ENCODE assay signal across 8 cellular contexts in the genomic region with DNA sequence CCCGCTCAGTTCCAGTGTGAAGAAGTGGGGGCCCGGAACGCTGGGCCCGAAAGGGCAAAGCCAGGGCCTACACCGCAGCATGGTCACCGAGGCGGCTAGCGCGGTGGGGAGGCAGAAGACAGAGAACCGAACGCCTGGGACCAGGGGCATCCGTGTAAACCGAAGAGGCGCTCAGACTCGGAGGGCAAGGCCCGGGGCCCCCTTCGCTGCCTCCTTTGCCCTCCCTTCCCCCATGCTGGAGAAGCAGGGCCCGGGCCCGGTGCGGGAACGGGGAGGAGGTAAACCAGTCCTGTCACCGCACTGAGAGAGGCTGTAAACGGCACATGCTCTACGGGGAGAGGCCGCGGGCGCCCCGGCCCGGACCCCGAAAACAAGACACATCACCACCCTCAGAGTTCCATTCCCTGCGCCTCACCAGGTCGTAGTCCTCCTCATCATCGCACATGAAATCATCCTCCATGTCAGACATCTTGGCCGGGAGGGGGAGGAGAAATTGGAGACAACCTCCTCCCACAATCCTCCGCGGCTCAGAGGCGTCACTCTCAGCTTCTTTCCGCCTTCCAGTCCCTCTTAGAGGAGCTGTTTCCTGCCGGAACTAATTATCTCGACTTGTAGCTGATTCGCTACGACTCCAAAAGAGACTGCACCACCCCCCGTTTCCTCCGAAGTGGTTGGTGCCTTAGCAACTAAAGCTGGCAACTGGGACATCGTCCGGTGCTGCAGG. TPM values are rescaled to one million over a fixed set of nuclear protein-coding genes. Genes with fewer than 3 reads are reported as not detected.
DNase-seq lines count a peak whose midpoint lies in the region; ATAC-seq and TF ChIP-seq lines count a peak whose summit lies in the region.

A gene (minus strand): TSS at position 490 of the 724 bp plus-strand sequence. CDS start 21 bp downstream, at position 469.

- peaks cover 6% of the 10 kb centered on the region for H3K79me2 ChIP-seq in trophoblast cell (ENCODE audit: control insufficient read depth, insufficient read depth, low read length, poor library complexity)

- peaks cover 5% of the 10 kb centered on the region for H3K79me1 ChIP-seq in trophoblast cell (ENCODE audit: low read length)

- peak within 1 kb of the TSS; percentile 95 for H3K9ac ChIP-seq in trophoblast cell (ENCODE audit: low read length)

- ATAC-seq in HG02798 (IDR thresholded peaks at IDR 0.05; ENCODE audit: poor library complexity, unreplicated experiment) (peak; percentile 95), T-cell (replicated peaks in 1 of 4) (peak; percentile 93 to 97 (median 95))

- H3K27me3 Mint-ChIP-seq in T-cell = no peaks in the 10 kb centered on the region

- intact Hi-C loops in cardiac septum (cut with DNase I) (loop anchor here (1.0 to 2.0 kb wide), 3 partner anchors 108 to 466 kb away; a partner anchor contains a TSS), transverse colon (cut with DNase I; ENCODE audit: low total_unique reads) (no loop called here)

- peak within 1 kb of the TSS; percentile 97 to 98 for H3K27ac Mint-ChIP-seq in T-cell

- H4K8ac ChIP-seq in trophoblast cell (ENCODE audit: low read depth, low read length) = peak within 1 kb of the TSS; percentile 74

- peak within 1 kb of the TSS; percentile 8 for H3K27ac ChIP-seq in adipose tissue (ENCODE audit: low read depth, low read length)
- H3K27ac ChIP-seq in trophoblast cell (ENCODE audit: low read depth, low read length) = peak within 1 kb of the TSS; percentile 50
- peak within 1 kb of the TSS; percentile 88 to 94 (median 92) for H3K27ac ChIP-seq in transverse colon

- H3K4me2 ChIP-seq in trophoblast cell (ENCODE audit: low read length) = peak within 1 kb of the TSS; percentile 70

- H3K36me3 ChIP-seq in trophoblast cell (ENCODE audit: control insufficient read depth in 1 of 2, insufficient read depth in 2 of 2, low read length in 2 of 2) = peaks cover 0 to 3% of the 10 kb centered on the region in 2 experiments
- no peaks in the 10 kb centered on the region for H3K36me3 ChIP-seq in transverse colon

- H2BK5ac ChIP-seq in trophoblast cell (ENCODE audit: low read depth, low read length, poor library complexity) = peak within 1 kb of the TSS; percentile 25

- no peaks in the 10 kb centered on the region for H3K9me3 Mint-ChIP-seq in T-cell

- peaks cover 56 to 62% (median 60%) of the 10 kb centered on the region in 3 donors for H3K4me1 Mint-ChIP-seq in T-cell

- peak within 1 kb of the TSS; percentile 83 for H3K14ac ChIP-seq in trophoblast cell (ENCODE audit: low read length)

- peaks cover 3% of the 10 kb centered on the region for H3K36me3 Mint-ChIP-seq in T-cell

- H3K9me3 ChIP-seq in trophoblast cell (ENCODE audit: insufficient read depth, low read depth, low read length) (no peaks in the 10 kb centered on the region), transverse colon (no peaks in the 10 kb centered on the region)

- peak; percentile 58 for TF ChIP-seq POLR2A in transverse colon (IDR thresholded peaks at IDR 0.05)

- no peak for TF ChIP-seq EP300 in transverse colon (IDR thresholded peaks at IDR 0.05; ENCODE audit: low read depth)

- no peaks in the 10 kb centered on the region for H3K4me1 ChIP-seq in trophoblast cell (ENCODE audit: control insufficient read depth in 1 of 2, insufficient read depth in 2 of 2, low read length in 2 of 2)
- H3K4me1 ChIP-seq in transverse colon = peaks cover 0 to 45% (median 17%) of the 10 kb centered on the region in 4 donors

- peak within 1 kb of the TSS; percentile 42 for H2BK120ac ChIP-seq in trophoblast cell (ENCODE audit: insufficient read depth, low read length, poor library complexity)

- WGBS in adipose tissue, 3 donors = 0% methylated on average over 41 to 46 of the region's 46 CpGs
- WGBS in trophoblast cell (ENCODE audit: extremely low coverage, insufficient coverage, insufficient read length) = no CpG with 5 or more reads among the region's 46 CpGs
- 0% methylated on average over 4 to 46 of the region's 46 CpGs for WGBS in transverse colon (ENCODE audit: low coverage in 1 of 2), 2 donors

- peak within 1 kb of the TSS; percentile 67 for H4K91ac ChIP-seq in trophoblast cell (ENCODE audit: low read depth, low read length)

- H3K23ac ChIP-seq in trophoblast cell (ENCODE audit: low read length) = no peak within 1 kb of the TSS

- peak within 1 kb of the TSS; percentile 80 for H2AFZ ChIP-seq in trophoblast cell (ENCODE audit: insufficient read depth, low read length, poor library complexity)

- DNase-seq in NCI-H1436 (lab: John Stamatoyannopoulos, UW) (peak; percentile 96), T-cell (peak; percentile 82 to 96 (median 91)), cardiac septum (ENCODE audit: low spot score) (peak; percentile 97), trophoblast cell (peak; percentile 98 to 99), transverse colon (peak; percentile 96)

- H4K12ac ChIP-seq in trophoblast cell (ENCODE audit: low read depth, low read length) = peak within 1 kb of the TSS; percentile 38

- peak within 1 kb of the TSS; percentile 29 for H3K18ac ChIP-seq in trophoblast cell (ENCODE audit: low read length)

- in situ Hi-C loops in transverse colon (cut with MboI; ENCODE audit: low pct_ligation_motif_present in 1 of 4, low pct_unique_long_range_greater_than_20kb in 1 of 4, low sequenced_read_pairs in 3 of 4) = loop anchor here in 1 of 4 donors (10.0 kb wide), 1 partner anchor 290 kb away; no protein-coding TSS in a partner anchor

- POLR2A ChIA-PET in T-cell (lab: Charles Lee) = interaction anchor here (0.6 to 2.2 kb wide), 11 partner anchors 10 to 1546 kb away, joined by 3 to 19 read pairs (median 3); a partner anchor contains a TSS

- H3K4me3 ChIP-seq in GM12875 (ENCODE audit: low read depth, low read length) (peak within 1 kb of the TSS; percentile 80), trophoblast cell (ENCODE audit: low read depth, low read length) (peak within 1 kb of the TSS; percentile 91), transverse colon (peak within 1 kb of the TSS; percentile 82 to 97 (median 89))

- CTCF ChIA-PET in T-cell (lab: Charles Lee) = interaction anchor here in 1 of 2 donors (0.5 to 2.0 kb wide), 14 partner anchors 8 to 1161 kb away, joined by 3 to 13 read pairs (median 4); a partner anchor contains a TSS

- no peak within 1 kb of the TSS for H2BK12ac ChIP-seq in trophoblast cell (ENCODE audit: low read length)

- TF ChIP-seq CTCF in GM12875 (IDR thresholded peaks at IDR 0.05; ENCODE audit: borderline replicate concordance, insufficient read depth, low read depth, low read length) = no peak
- TF ChIP-seq CTCF in transverse colon (IDR thresholded peaks at IDR 0.05) = no peak

- peak within 1 kb of the TSS; percentile 65 for H2AK5ac ChIP-seq in trophoblast cell (ENCODE audit: low read length)

- no peaks in the 10 kb centered on the region for H3K27me3 ChIP-seq in trophoblast cell (ENCODE audit: insufficient read depth, low read length)
- no peaks in the 10 kb centered on the region for H3K27me3 ChIP-seq in transverse colon

- H3K4me3 Mint-ChIP-seq in T-cell = peak within 1 kb of the TSS; percentile 99 to 100 (median 100)

- peak within 1 kb of the TSS; percentile 93 for H3K4ac ChIP-seq in trophoblast cell (ENCODE audit: low read depth, low read length)

RNA-seq across cellular contexts. Expression of the gene that starts here (rescaled TPM):
- 100 to 1,000 TPM in 1 of 5 donors, 10 to 100 TPM in 4; 41.3 to 104 (median 45.6) TPM for total RNA-seq in T-cell
- 10 to 100 TPM; 43.4 to 63.0 (median 57.3) TPM for polyA plus RNA-seq in adipose tissue
- 71.6 TPM for total RNA-seq in cardiac septum
- polyA plus RNA-seq in trophoblast cell (2013) = 63.9 and 64.6 TPM in 2 replicates
- total RNA-seq in transverse colon = 10 to 100 TPM; 15.0 to 51.4 (median 24.4) TPM

Comparison
In these comparisons a context has a peak if more than half of its experiments do, and no peak if none do; other contexts are left out.
1. Peak in every context shown above with its lines: DNase-seq, ATAC-seq, H3K4me3 ChIP-seq and H3K27ac ChIP-seq.
2. H3K27ac ChIP-seq: peak in every context shown above with its lines; median percentile 92 in transverse colon; 50 in trophoblast cell; 8 in adipose tissue.